Comparison of ENCODE assay signal across 8 cellular contexts in genomic region chr11:75576445-75577049, GRCh38. TPM values are rescaled to one million over a fixed set of nuclear protein-coding genes. Genes with fewer than 3 reads are reported as not detected.
A peak's percentile ranks its signal among the peaks of the same experiment; 100 is the strongest.
DNase-seq lines count a peak whose midpoint lies in the region; ATAC-seq and TF ChIP-seq lines count a peak whose summit lies in the region.

No MANE protein-coding gene starts in this region.

- peaks cover 30% of the 10 kb centered on the region for H3K36me3 Mint-ChIP-seq in Calu3 (ENCODE audit: insufficient read depth, unreplicated experiment)
- H3K36me3 Mint-ChIP-seq in activated CD8-positive, alpha-beta T cell treated with anti-CD3 and anti-CD28 coated beads for 36 hours (ENCODE audit: low read depth): no peaks in the 10 kb centered on the region

- peaks cover 16% of the 10 kb centered on the region for H3K4me1 Mint-ChIP-seq in Calu3 (ENCODE audit: low read depth, unreplicated experiment)
- peaks cover 8% of the 10 kb centered on the region for H3K4me1 Mint-ChIP-seq in activated CD8-positive, alpha-beta T cell treated with anti-CD3 and anti-CD28 coated beads for 36 hours (ENCODE audit: low read depth)

- H3K9me3 Mint-ChIP-seq in Calu3 (ENCODE audit: low read depth, unreplicated experiment): no peaks in the 10 kb centered on the region
- H3K9me3 Mint-ChIP-seq in activated CD8-positive, alpha-beta T cell treated with anti-CD3 and anti-CD28 coated beads for 36 hours: no peaks in the 10 kb centered on the region

- H3K4me3 Mint-ChIP-seq in Calu3 (ENCODE audit: low read depth, unreplicated experiment): no peak overlapping the region
- no peak overlapping the region for H3K4me3 Mint-ChIP-seq in activated CD8-positive, alpha-beta T cell treated with anti-CD3 and anti-CD28 coated beads for 36 hours

- no peaks in the 10 kb centered on the region for H3K27me3 Mint-ChIP-seq in Calu3 (ENCODE audit: unreplicated experiment)
- no peaks in the 10 kb centered on the region for H3K27me3 Mint-ChIP-seq in activated CD8-positive, alpha-beta T cell treated with anti-CD3 and anti-CD28 coated beads for 36 hours

- H3K27ac Mint-ChIP-seq in Calu3 (ENCODE audit: unreplicated experiment): no peak overlapping the region
- H3K27ac Mint-ChIP-seq in activated CD8-positive, alpha-beta T cell treated with anti-CD3 and anti-CD28 coated beads for 36 hours: no peak overlapping the region

- TF ChIP-seq CTCF in Calu3 (IDR thresholded peaks at IDR 0.05; ENCODE audit: unreplicated experiment): no peak
- no peak for TF ChIP-seq CTCF in activated CD8-positive, alpha-beta T cell treated with anti-CD3 and anti-CD28 coated beads for 36 hours (IDR thresholded peaks at IDR 0.05)

- intact Hi-C loops in Calu3 (cut with micrococcal nuclease; ENCODE audit: unreplicated experiment): no loop called here
- intact Hi-C loops in activated CD8-positive, alpha-beta T cell treated with anti-CD3 and anti-CD28 coated beads for 36 hours (cut with micrococcal nuclease): no loop called here

- POLR2A ChIA-PET in activated CD8-positive, alpha-beta T cell treated with anti-CD3 and anti-CD28 coated beads for 36 hours (lab: Charles Lee): interaction anchor here (0.7 to 0.8 kb wide), 2 partner anchors 53 to 297 kb away, joined by 3 to 4 read pairs; no protein-coding TSS in a partner anchor

- CTCF ChIA-PET in Calu3 (lab: Charles Lee): interaction anchor here (0.9 kb wide), 1 partner anchor 12 kb away, joined by 4 read pairs; no protein-coding TSS in a partner anchor
- CTCF ChIA-PET in activated CD8-positive, alpha-beta T cell treated with anti-CD3 and anti-CD28 coated beads for 36 hours (lab: Charles Lee): interaction anchor here (0.6 to 2.5 kb wide), 9 partner anchors 10 to 132 kb away, joined by 3 to 22 read pairs (median 7); partner anchors contain the start of gene SERPINH1

- ATAC-seq in HG03175 (IDR thresholded peaks at IDR 0.05; ENCODE audit: unreplicated experiment) (peak; percentile 68), HG03469 (IDR thresholded peaks at IDR 0.05; ENCODE audit: unreplicated experiment) (no peak), GM21825 (IDR thresholded peaks at IDR 0.05; ENCODE audit: unreplicated experiment) (no peak)
- peak; percentile 19 for ATAC-seq in activated CD8-positive, alpha-beta T cell treated with anti-CD3 and anti-CD28 coated beads for 36 hours

- peak; percentile 75 for DNase-seq in Calu3
- DNase-seq in activated CD8-positive, alpha-beta T cell treated with anti-CD3 and anti-CD28 coated beads for 36 hours: peak; percentile 29
- DNase-seq in left kidney (ENCODE audit: low read depth, low spot score): peak; percentile 77
- no peak for DNase-seq in HCEC 1CT
- no peak for DNase-seq in stimulated activated CD4-positive, alpha-beta T cell treated with anti-CD3 and anti-CD28 coated beads, Interleukin-4, amount 100 ng/mL, for 4 hours

- BruUV-seq in Calu3 (replicated peaks; lab: Mats Ljungman, UMichigan): no TSS peak

RNA-seq across cellular contexts. Expression of gene SERPINH1, which starts 14.5 kb away (rescaled TPM):
- total RNA-seq in Calu3 (2022): 58.8 and 80.0 TPM in 2 replicates
- total RNA-seq in activated CD8-positive, alpha-beta T cell treated with anti-CD3 and anti-CD28 coated beads for 36 hours: 10 to 100 TPM; 15.7 to 17.7 TPM

RNA-seq across cellular contexts. Expression of gene GDPD5, which starts 50.8 kb away (rescaled TPM):
- 7.0 and 7.4 TPM in 2 replicates for total RNA-seq in Calu3 (2022)
- 10 to 100 TPM in 1 of 2 experiments, 1 to 10 TPM in 1; 7.8 to 11.0 TPM for total RNA-seq in activated CD8-positive, alpha-beta T cell treated with anti-CD3 and anti-CD28 coated beads for 36 hours

Comparison
In these comparisons a context has a peak if more than half of its experiments do, and no peak if none do; other contexts are left out.
1. DNase-seq: peak in Calu3 (single experiment), activated CD8-positive, alpha-beta T cell treated with anti-CD3 and anti-CD28 coated beads for 36 hours (single experiment) and left kidney (single experiment); none in HCEC 1CT (single experiment) and stimulated activated CD4-positive, alpha-beta T cell treated with anti-CD3 and anti-CD28 coated beads, Interleukin-4, amount 100 ng/mL, for 4 hours (0 of 2).
2. ATAC-seq: peak in HG03175 (single experiment) and activated CD8-positive, alpha-beta T cell treated with anti-CD3 and anti-CD28 coated beads for 36 hours (single experiment); none in HG03469 (single experiment) and GM21825 (single experiment).